In genomic region chr18:49487711-49488310, GRCh38 we compare ENCODE assay signal across 8 cellular contexts.
DNase-seq lines count a peak whose midpoint lies in the region; ATAC-seq and TF ChIP-seq lines count a peak whose summit lies in the region.

No MANE protein-coding gene starts in this region.

- H3K36me3 ChIP-seq in HAP-1 (replicated peaks) = peaks cover 57% of the 10 kb centered on the region

- H3K27ac ChIP-seq in skin epidermis = peak overlapping the region in 19 of 21 experiments; percentile 84 to 99 (median 96)

- H3K4me1 ChIP-seq in HAP-1 = peaks cover 41% of the 10 kb centered on the region

- TF ChIP-seq POLR2A in erythroblast (IDR thresholded peaks at IDR 0.05; ENCODE audit: low read length) = no peak

- DNase-seq in HAP-1 (ENCODE audit: low spot score in 2 of 2) (peak in 1 of 2 experiments; percentile 21), erythroblast (lab: John Stamatoyannopoulos, UW) (peak; percentile 43), NOMO-1 treated with dmso at 0.1 percent for 144 hours (lab: John Stamatoyannopoulos, UW; ENCODE audit: unreplicated experiment) (no peak), NCI-H1694 (lab: John Stamatoyannopoulos, UW) (no peak), NCI-H2196 (lab: John Stamatoyannopoulos, UW; ENCODE audit: unreplicated experiment) (no peak), Kasumi-1 (lab: John Stamatoyannopoulos, UW) (no peak)

- H3K27me3 ChIP-seq in HAP-1 (ENCODE audit: low read depth) = 0 out of 2 replicates have a peak, but pooled peaks cover 2% of the 10 kb centered on the region

- no peaks in the 10 kb centered on the region for H3K9me3 ChIP-seq in HAP-1

- no peak for ATAC-seq in SK-N-SH treated with all-trans-retinoic acid at 6 μM for 48 hours

- H3K4me3 ChIP-seq in HAP-1 = peak overlapping the region; percentile 48
- peak overlapping the region; percentile 56 to 79 (median 67) for H3K4me3 ChIP-seq in skin epidermis

- in situ Hi-C loops in HAP-1 (cut with MboI; ENCODE audit: low sequenced_read_pairs) = no loop called here

TF ChIP-seq in SK-N-SH treated with all-trans-retinoic acid at 6 μM for 48 hours, 23 proteins besides CTCF, POLR2A, EP300 and RAD21:
- TF ChIP-seq ARNTL (CRISPR knock-in tag; IDR thresholded peaks at IDR 0.05; ENCODE audit: borderline replicate concordance, low read depth) (no peak), PATZ1 (CRISPR knock-in tag; IDR thresholded peaks at IDR 0.05; ENCODE audit: borderline replicate concordance) (peak; percentile 6; the same call in 1 of the 2 replicates), CSDC2 (CRISPR knock-in tag; IDR thresholded peaks at IDR 0.05) (no peak), RARB (CRISPR knock-in tag; IDR thresholded peaks at IDR 0.05) (no peak), TCF4 (CRISPR knock-in tag; IDR thresholded peaks at IDR 0.05; ENCODE audit: borderline replicate concordance) (no peak), CREB5 (CRISPR knock-in tag; IDR thresholded peaks at IDR 0.05; ENCODE audit: low read depth) (no peak; the same call in 1 of the 2 replicates), ZNF565 (CRISPR knock-in tag; conservative IDR thresholded peaks at IDR 0.05; ENCODE audit: low read depth) (no peak)

Comparison
In these comparisons a context has a peak if more than half of its experiments do, and no peak if none do; other contexts are left out.
1. DNase-seq: peak in erythroblast (2 of 2); none in NOMO-1 treated with dmso at 0.1 percent for 144 hours (single experiment), NCI-H1694 (single experiment), NCI-H2196 (single experiment) and Kasumi-1 (0 of 2).